ENCODE assay signal across 1 cellular context in genomic region chr20:1503564-1504227, GRCh38.
A peak's percentile ranks its signal among the peaks of the same experiment; 100 is the strongest.
TF ChIP-seq lines count a peak whose summit lies in the region.

No MANE protein-coding gene starts in this region.

TF ChIP-seq in HepG2, 621 proteins besides CTCF, POLR2A, EP300 and RAD21 (continued from another document and continues in another):
- TF ChIP-seq ERF (CRISPR knock-in tag; IDR thresholded peaks at IDR 0.05): peak; percentile 68; the same call in 1 of the 2 replicates
- TF ChIP-seq NFAT5 (CRISPR knock-in tag; IDR thresholded peaks at IDR 0.05): no peak
- peak; percentile 61; the same call in 1 of the 2 replicates for TF ChIP-seq HDAC2 (CRISPR knock-in tag; IDR thresholded peaks at IDR 0.05)
- peak; percentile 96 for TF ChIP-seq SMC3 (IDR thresholded peaks at IDR 0.05; ENCODE audit: low read length)
- TF ChIP-seq FOXP1 (IDR thresholded peaks at IDR 0.05): no peak
- TF ChIP-seq FOXP1 (CRISPR knock-in tag; IDR thresholded peaks at IDR 0.05): 0 out of 2 replicates have a peak, but pooled peaks have one; percentile 24
- no peak for TF ChIP-seq BHLHE40 (IDR thresholded peaks at IDR 0.05; ENCODE audit: low read length)
- no peak for TF ChIP-seq ZNF30 (CRISPR knock-in tag; IDR thresholded peaks at IDR 0.05)
- no peak for TF ChIP-seq ZNF180 (CRISPR knock-in tag; IDR thresholded peaks at IDR 0.05; ENCODE audit: borderline replicate concordance, low read depth)
- TF ChIP-seq ZNF597 (CRISPR knock-in tag; IDR thresholded peaks at IDR 0.05): no peak
- TF ChIP-seq CBFB (CRISPR knock-in tag; IDR thresholded peaks at IDR 0.05): peak; percentile 90
- TF ChIP-seq TARDBP (CRISPR knock-in tag; IDR thresholded peaks at IDR 0.05): peak; percentile 26; the same call in 1 of the 2 replicates
- no peak for TF ChIP-seq FLYWCH1 (CRISPR knock-in tag; IDR thresholded peaks at IDR 0.05)
- no peak for TF ChIP-seq KDM5A (IDR thresholded peaks at IDR 0.05; ENCODE audit: borderline replicate concordance, low read length)
- TF ChIP-seq ZNF234 (CRISPR knock-in tag; conservative IDR thresholded peaks at IDR 0.05): no peak
- TF ChIP-seq ZHX1 (CRISPR knock-in tag; IDR thresholded peaks at IDR 0.05; ENCODE audit: low read depth): no peak
- TF ChIP-seq ZBTB34 (CRISPR knock-in tag; IDR thresholded peaks at IDR 0.05): no peak
- no peak for TF ChIP-seq ADNP (CRISPR knock-in tag; IDR thresholded peaks at IDR 0.05)
- TF ChIP-seq ZNF44 (CRISPR knock-in tag; IDR thresholded peaks at IDR 0.05): no peak
- TF ChIP-seq ZNF468 (CRISPR knock-in tag; IDR thresholded peaks at IDR 0.05): no peak
- no peak for TF ChIP-seq E2F1 (CRISPR knock-in tag; IDR thresholded peaks at IDR 0.05)
- no peak for TF ChIP-seq SNAPC5 (CRISPR knock-in tag; IDR thresholded peaks at IDR 0.05; ENCODE audit: borderline replicate concordance)
- TF ChIP-seq IKZF4 (CRISPR knock-in tag; IDR thresholded peaks at IDR 0.05; ENCODE audit: borderline replicate concordance, low read depth, not compliant biosample characterization): no peak
- TF ChIP-seq ATF1 (CRISPR knock-in tag; IDR thresholded peaks at IDR 0.05): no peak
- no peak for TF ChIP-seq ZNF274 (CRISPR knock-in tag; IDR thresholded peaks at IDR 0.05)
- no peak for TF ChIP-seq ZNF451 (CRISPR knock-in tag; IDR thresholded peaks at IDR 0.05)
- no peak for TF ChIP-seq MATR3 (CRISPR knock-in tag; IDR thresholded peaks at IDR 0.05)
- no peak for TF ChIP-seq ZSCAN5A (CRISPR knock-in tag; IDR thresholded peaks at IDR 0.05; ENCODE audit: borderline replicate concordance)
- TF ChIP-seq ZNF281 (CRISPR knock-in tag; IDR thresholded peaks at IDR 0.05; ENCODE audit: borderline replicate concordance): peak; percentile 17; the same call in 1 of the 2 replicates
- no peak for TF ChIP-seq HDAC1 (CRISPR knock-in tag; IDR thresholded peaks at IDR 0.05)
- TF ChIP-seq CBX5 (CRISPR knock-in tag; IDR thresholded peaks at IDR 0.05; ENCODE audit: borderline replicate concordance): peak; percentile 86; the same call in 1 of the 2 replicates
- no peak for TF ChIP-seq STAT5B (CRISPR knock-in tag; IDR thresholded peaks at IDR 0.05)
- no peak for TF ChIP-seq WIZ (CRISPR knock-in tag; IDR thresholded peaks at IDR 0.05)
- peak; percentile 84; the same call in 1 of the 2 replicates for TF ChIP-seq ZNF512B (CRISPR knock-in tag; IDR thresholded peaks at IDR 0.05; ENCODE audit: borderline replicate concordance)
- no peak for TF ChIP-seq ZUFSP (CRISPR knock-in tag; IDR thresholded peaks at IDR 0.05; ENCODE audit: borderline replicate concordance)
- no peak for TF ChIP-seq ZC3H13 (CRISPR knock-in tag; IDR thresholded peaks at IDR 0.05)
- TF ChIP-seq XBP1 (CRISPR knock-in tag; IDR thresholded peaks at IDR 0.05): no peak
- TF ChIP-seq IKZF5 (CRISPR knock-in tag; IDR thresholded peaks at IDR 0.05): peak; percentile 73
- TF ChIP-seq ZNF33B (CRISPR knock-in tag; IDR thresholded peaks at IDR 0.05): no peak
